In genomic region chr3:135450985-135451384, GRCh38 we compare ENCODE assay signal across 27 cellular contexts.
"Had no signal": no experiment of that assay in that cellular context is flagged by ENCODE, and none has a peak within 500 bp of the region (broad histone marks: within the 10 kb centered on the region; RNA-seq: fewer than 3 reads in every experiment).

No MANE protein-coding gene starts in this region.

- DNase-seq: activated B cell treated with CpG ODN at 0.5 μM for 24 hours; activated CD4-positive, alpha-beta memory T cell treated with anti-CD3 and anti-CD28 coated beads for 36 hours; activated CD4-positive, alpha-beta T cell treated with anti-CD3 and anti-CD28 coated beads for 1 hour; activated CD4-positive, alpha-beta T cell treated with anti-CD3 and anti-CD28 coated beads, Interleukin-2, amount 10 ng/mL, durations not matched to agents 7 days and 5 days; activated CD8-positive, alpha-beta memory T cell treated with anti-CD3 and anti-CD28 coated beads for 24 hours; activated gamma-delta T cell; activated naive CD4-positive, alpha-beta T cell treated with anti-CD3 and anti-CD28 coated beads for 36 hours; activated T-cell treated with anti-CD3 and anti-CD28 coated beads, Interleukin-2, amount 50 U/mL, for 48 hours; amygdala; brain microvascular endothelial cell; KG1; NCI-H1105 treated with DMSO at 0.1 percent for 48 hours; NCI-H1436 treated with DMSO at 0.1 percent for 48 hours; NCI-H187; NCI-H2081; NCI-H510A treated with DMSO at 0.1 percent for 48 hours; NCI-H69; PC-3; SHP77; T-helper 17 cell; T-helper 9 cell had no signal

- ATAC-seq: activated T-helper 17 cell treated with anti-CD3 and anti-CD28 coated beads, Interleukin-2, amount 50 U/mL, for 72 hours; PC-3; SK-N-SH treated with all-trans-retinoic acid at 6 μM for 48 hours; T-helper 17 cell had no signal

- H3K27ac ChIP-seq: brain microvascular endothelial cell, cardiac muscle cell, SJSA1 had no signal

- FAIRE-seq: RCC 7860, TTC549 had no signal

- H3K4me1 ChIP-seq: SJSA1 had no signal

- H3K9me3 ChIP-seq: SJSA1 had no signal

- H3K4me3 ChIP-seq: cardiac muscle cell, SJSA1 had no signal

- H3K36me3 ChIP-seq: brain microvascular endothelial cell, cardiac muscle cell, SJSA1 had no signal

- H3K27me3 ChIP-seq: brain microvascular endothelial cell, SJSA1 had no signal
